1 cellular context compared by ENCODE assay signal in genomic region chr3:197801801-197802504, GRCh38.
TF ChIP-seq lines count a peak whose summit lies in the region.

No MANE protein-coding gene starts in this region.

TF ChIP-seq in H1, 55 proteins besides CTCF, POLR2A, EP300 and RAD21:
- no peak for TF ChIP-seq HDAC2 (IDR thresholded peaks at IDR 0.05; ENCODE audit: borderline replicate concordance in 1 of 2, low read depth in 2 of 2, low read length in 2 of 2)
